ENCODE assay signal across 20 cellular contexts in genomic region chr9:8365466-8366160, GRCh38.
DNase-seq lines count a peak whose midpoint lies in the region; FAIRE-seq and TF ChIP-seq lines count a peak whose summit lies in the region.
"Had no signal": no experiment of that assay in that cellular context is flagged by ENCODE, and none has a peak within 500 bp of the region (broad histone marks: within the 10 kb centered on the region; RNA-seq: fewer than 3 reads in every experiment).

No MANE protein-coding gene starts in this region.

- FAIRE-seq in astrocyte (lab: Jason Lieb, UNC): no peak
- FAIRE-seq in kidney (lab: Jason Lieb, UNC): no peak
- FAIRE-seq: GM12891 had no signal

- TF ChIP-seq CTCF in astrocyte (IDR thresholded peaks at IDR 0.05; ENCODE audit: insufficient read depth, low read depth, low read length): no peak
- no peak for TF ChIP-seq CTCF in kidney (IDR thresholded peaks at IDR 0.05; ENCODE audit: borderline replicate concordance, extremely low read depth, insufficient read depth)

- no peaks in the 10 kb centered on the region for H3K9me3 Mint-ChIP-seq in activated T-cell treated with anti-CD3 and anti-CD28 coated beads, Interleukin-2, amount 50 U/mL, for 24 hours
- H3K9me3 Mint-ChIP-seq in astrocyte (ENCODE audit: unreplicated experiment) (no peaks in the 10 kb centered on the region), immature natural killer cell (no peaks in the 10 kb centered on the region)
- H3K9me3 Mint-ChIP-seq: stimulated activated naive B cell treated with anti-CD40 and anti-IgM and Interleukin-4, amounts not matched to agents 10 μg/mL and 1 μg/mL and 100 μg/mL, for 72 hours; type B pancreatic cell had no signal

- H3K27me3 Mint-ChIP-seq in activated T-cell treated with anti-CD3 and anti-CD28 coated beads, Interleukin-2, amount 50 U/mL, for 24 hours: no peaks in the 10 kb centered on the region
- H3K27me3 Mint-ChIP-seq in astrocyte (ENCODE audit: low read depth, unreplicated experiment) (no peaks in the 10 kb centered on the region), immature natural killer cell (ENCODE audit: low read depth in 3 of 3) (peaks cover 0 to 2% (median 0%) of the 10 kb centered on the region in 3 donors)
- H3K27me3 Mint-ChIP-seq: stimulated activated naive B cell treated with anti-CD40 and anti-IgM and Interleukin-4, amounts not matched to agents 10 μg/mL and 1 μg/mL and 100 μg/mL, for 72 hours; type B pancreatic cell had no signal

- no peaks in the 10 kb centered on the region for H3K79me2 ChIP-seq in astrocyte (ENCODE audit: insufficient read depth, low read length)

- H3K4me2 ChIP-seq in astrocyte (ENCODE audit: low read length): peak overlapping the region; percentile 80

- H3K9ac ChIP-seq in astrocyte (ENCODE audit: low read length): peak overlapping the region; percentile 44
- no peak overlapping the region for H3K9ac ChIP-seq in kidney (ENCODE audit: low read length in 2 of 2)

- H2AFZ ChIP-seq in astrocyte (ENCODE audit: low read depth, low read length): no peak overlapping the region

- H3K4me3 ChIP-seq in astrocyte (ENCODE audit: insufficient read depth, low read depth, low read length): no peak overlapping the region
- H3K4me3 ChIP-seq in H7 (ENCODE audit: insufficient read depth, low read depth, low read length): no peak overlapping the region
- no peak overlapping the region for H3K4me3 ChIP-seq in kidney (ENCODE audit: low read length in 2 of 2)
- H3K4me3 ChIP-seq: right atrium auricular region, SK-N-MC had no signal

- no peak overlapping the region for H3K4me3 Mint-ChIP-seq in activated T-cell treated with anti-CD3 and anti-CD28 coated beads, Interleukin-2, amount 50 U/mL, for 24 hours
- H3K4me3 Mint-ChIP-seq in astrocyte (ENCODE audit: unreplicated experiment) (no peak overlapping the region), immature natural killer cell (no peak overlapping the region)
- H3K4me3 Mint-ChIP-seq: stimulated activated naive B cell treated with anti-CD40 and anti-IgM and Interleukin-4, amounts not matched to agents 10 μg/mL and 1 μg/mL and 100 μg/mL, for 72 hours; type B pancreatic cell had no signal

- H3K36me3 ChIP-seq in astrocyte (ENCODE audit: insufficient read depth, low read length) (no peaks in the 10 kb centered on the region), H7 (replicated peaks; ENCODE audit: control insufficient read depth, insufficient read depth, low read length) (no peaks in the 10 kb centered on the region), kidney (ENCODE audit: control insufficient read depth in 1 of 2, insufficient read depth in 2 of 2, low read length in 2 of 2) (no peaks in the 10 kb centered on the region)
- H3K36me3 ChIP-seq: right atrium auricular region had no signal

- peak overlapping the region; percentile 26 for H3K27ac Mint-ChIP-seq in activated T-cell treated with anti-CD3 and anti-CD28 coated beads, Interleukin-2, amount 50 U/mL, for 24 hours
- peak overlapping the region; percentile 97 for H3K27ac Mint-ChIP-seq in astrocyte (ENCODE audit: unreplicated experiment)
- H3K27ac Mint-ChIP-seq in immature natural killer cell: no peak overlapping the region
- H3K27ac Mint-ChIP-seq: stimulated activated naive B cell treated with anti-CD40 and anti-IgM and Interleukin-4, amounts not matched to agents 10 μg/mL and 1 μg/mL and 100 μg/mL, for 72 hours; type B pancreatic cell had no signal

- intact Hi-C loops in kidney (cut with DNase I): no loop called here

- H3K36me3 Mint-ChIP-seq in activated T-cell treated with anti-CD3 and anti-CD28 coated beads, Interleukin-2, amount 50 U/mL, for 24 hours (ENCODE audit: low read depth): no peaks in the 10 kb centered on the region
- no peaks in the 10 kb centered on the region for H3K36me3 Mint-ChIP-seq in astrocyte (ENCODE audit: low read depth, unreplicated experiment)
- no peaks in the 10 kb centered on the region for H3K36me3 Mint-ChIP-seq in immature natural killer cell
- H3K36me3 Mint-ChIP-seq: stimulated activated naive B cell treated with anti-CD40 and anti-IgM and Interleukin-4, amounts not matched to agents 10 μg/mL and 1 μg/mL and 100 μg/mL, for 72 hours had no signal

- H3K27me3 ChIP-seq in astrocyte (ENCODE audit: insufficient read depth, low read length) (no peaks in the 10 kb centered on the region), H7 (ENCODE audit: control insufficient read depth, insufficient read depth, low read length) (no peaks in the 10 kb centered on the region)
- H3K27me3 ChIP-seq: right atrium auricular region had no signal

- H3K27ac ChIP-seq in astrocyte (ENCODE audit: low read depth, low read length): peak overlapping the region; percentile 88
- H3K27ac ChIP-seq in substantia nigra (ENCODE audit: low read depth, low read length, poor library complexity, severe bottlenecking): peak overlapping the region; percentile 32
- no peak overlapping the region for H3K27ac ChIP-seq in kidney (ENCODE audit: low read depth in 2 of 2, low read length in 2 of 2)
- H3K27ac ChIP-seq: right atrium auricular region, SK-N-MC had no signal

- H3K4me1 Mint-ChIP-seq in activated T-cell treated with anti-CD3 and anti-CD28 coated beads, Interleukin-2, amount 50 U/mL, for 24 hours (ENCODE audit: low read depth): peaks cover 16% of the 10 kb centered on the region
- H3K4me1 Mint-ChIP-seq in astrocyte (ENCODE audit: low read depth, unreplicated experiment) (peaks cover 39% of the 10 kb centered on the region), immature natural killer cell (peaks cover 0 to 15% of the 10 kb centered on the region in 2 donors)

- no peak for DNase-seq in activated T-cell treated with anti-CD3 and anti-CD28 coated beads, Interleukin-2, amount 50 U/mL, for 24 hours
- DNase-seq in activated T-cell treated with anti-CD3 and anti-CD28 coated beads, Interleukin-2, amount 50 U/mL, for 48 hours: no peak
- DNase-seq in astrocyte (ENCODE audit: low read depth) (peak; percentile 12), kidney glomerular epithelial cell (lab: John Stamatoyannopoulos, UW) (peak; percentile 21), substantia nigra (lab: John Stamatoyannopoulos, UW) (no peak), H7 (no peak), immature natural killer cell (no peak), kidney (no peak)
- DNase-seq: activated CD4-positive, CD25-positive, alpha-beta regulatory T cell; central memory CD4-positive, alpha-beta T cell; effector CD4-positive, alpha-beta T cell; KBM-7; left ventricle myocardium superior; NCI-H2029; stimulated activated naive B cell treated with anti-CD40 and anti-IgM and Interleukin-4, amounts not matched to agents 10 μg/mL and 1 μg/mL and 100 μg/mL, for 72 hours; T-helper 9 cell had no signal

- H3K4me1 ChIP-seq in astrocyte (ENCODE audit: insufficient read depth, low read length): peaks cover 25% of the 10 kb centered on the region
- no peaks in the 10 kb centered on the region for H3K4me1 ChIP-seq in kidney (ENCODE audit: control insufficient read depth in 1 of 2, insufficient read depth in 1 of 2, low read depth in 1 of 2, low read length in 2 of 2)
- H3K4me1 ChIP-seq: right atrium auricular region had no signal

- H3K9me3 ChIP-seq in astrocyte (ENCODE audit: insufficient read depth, low read depth, low read length) (no peaks in the 10 kb centered on the region), kidney (ENCODE audit: control insufficient read depth in 1 of 2, low read length in 2 of 2) (no peaks in the 10 kb centered on the region)
- H3K9me3 ChIP-seq: right atrium auricular region had no signal

- no peaks in the 10 kb centered on the region for H4K20me1 ChIP-seq in astrocyte (ENCODE audit: insufficient read depth, low read length)

Comparison
In these comparisons a context has a peak if more than half of its experiments do, and no peak if none do; other contexts are left out.
1. DNase-seq: peak in astrocyte (single experiment) and kidney glomerular epithelial cell (single experiment); none in activated T-cell treated with anti-CD3 and anti-CD28 coated beads, Interleukin-2, amount 50 U/mL, for 24 hours (single experiment), activated T-cell treated with anti-CD3 and anti-CD28 coated beads, Interleukin-2, amount 50 U/mL, for 48 hours (0 of 2), substantia nigra (0 of 49), H7 (single experiment), immature natural killer cell (0 of 3) and kidney (single experiment).
2. H3K27ac Mint-ChIP-seq: peak in activated T-cell treated with anti-CD3 and anti-CD28 coated beads, Interleukin-2, amount 50 U/mL, for 24 hours (single experiment) and astrocyte (single experiment); none in immature natural killer cell (0 of 6).
3. H3K27ac ChIP-seq: peak in astrocyte (single experiment) and substantia nigra (single experiment); none in kidney (0 of 2).